ENCODE assay signal across 17 cellular contexts in genomic region chr6:101509556-101509955, GRCh38.
"Had no signal": no experiment of that assay in that cellular context is flagged by ENCODE, and none has a peak within 500 bp of the region (broad histone marks: within the 10 kb centered on the region; RNA-seq: fewer than 3 reads in every experiment).

No MANE protein-coding gene starts in this region.

- H3K27me3 Mint-ChIP-seq: activated CD4-positive, alpha-beta T cell treated with anti-CD3 and anti-CD28 coated beads, Interleukin-2, amount 10 ng/mL, durations not matched to agents 7 days and 5 days; activated naive CD8-positive, alpha-beta T cell treated with anti-CD3 and anti-CD28 coated beads for 36 hours; effector memory CD8-positive, alpha-beta T cell; naive thymus-derived CD8-positive, alpha-beta T cell had no signal

- H3K4me3 ChIP-seq: breast epithelium, mucosa of descending colon, skin epidermis, transverse colon, vagina had no signal

- H3K4me1 Mint-ChIP-seq: activated CD4-positive, alpha-beta T cell treated with anti-CD3 and anti-CD28 coated beads, Interleukin-2, amount 10 ng/mL, durations not matched to agents 7 days and 5 days; activated naive CD8-positive, alpha-beta T cell treated with anti-CD3 and anti-CD28 coated beads for 36 hours; naive thymus-derived CD8-positive, alpha-beta T cell had no signal

- H3K27ac Mint-ChIP-seq: activated CD4-positive, alpha-beta T cell treated with anti-CD3 and anti-CD28 coated beads, Interleukin-2, amount 10 ng/mL, durations not matched to agents 7 days and 5 days; activated naive CD8-positive, alpha-beta T cell treated with anti-CD3 and anti-CD28 coated beads for 36 hours; effector memory CD8-positive, alpha-beta T cell; naive thymus-derived CD8-positive, alpha-beta T cell had no signal

- H3K9me3 ChIP-seq: breast epithelium, mucosa of descending colon, neutrophil, transverse colon, vagina had no signal

- H3K27ac ChIP-seq: breast epithelium, neutrophil, skin epidermis, transverse colon, vagina had no signal

- H3K9me3 Mint-ChIP-seq: activated CD4-positive, alpha-beta T cell treated with anti-CD3 and anti-CD28 coated beads, Interleukin-2, amount 10 ng/mL, durations not matched to agents 7 days and 5 days; activated naive CD8-positive, alpha-beta T cell treated with anti-CD3 and anti-CD28 coated beads for 36 hours had no signal

- DNase-seq: activated CD4-positive, alpha-beta T cell treated with anti-CD3 and anti-CD28 coated beads, Interleukin-2, amount 10 ng/mL, durations not matched to agents 7 days and 5 days; activated CD8-positive, alpha-beta memory T cell treated with anti-CD3 and anti-CD28 coated beads, Interleukin-2, amount 50 U/mL, for 48 hours; activated naive CD8-positive, alpha-beta T cell treated with anti-CD3 and anti-CD28 coated beads for 36 hours; dermis blood vessel endothelial cell; effector memory CD8-positive, alpha-beta T cell; mammary epithelial cell; mucosa of descending colon; naive thymus-derived CD8-positive, alpha-beta T cell; stimulated activated CD4-positive, alpha-beta T cell treated with anti-CD3 and anti-CD28 coated beads, Interleukin-4, amount 100 ng/mL, for 24 hours; stimulated activated naive CD4-positive, alpha-beta T cell; substantia nigra; T-helper 9 cell; transverse colon had no signal

- H3K36me3 Mint-ChIP-seq: activated naive CD8-positive, alpha-beta T cell treated with anti-CD3 and anti-CD28 coated beads for 36 hours; naive thymus-derived CD8-positive, alpha-beta T cell had no signal

- H3K36me3 ChIP-seq: breast epithelium, neutrophil, transverse colon, vagina had no signal

- H3K4me3 Mint-ChIP-seq: activated CD4-positive, alpha-beta T cell treated with anti-CD3 and anti-CD28 coated beads, Interleukin-2, amount 10 ng/mL, durations not matched to agents 7 days and 5 days; activated naive CD8-positive, alpha-beta T cell treated with anti-CD3 and anti-CD28 coated beads for 36 hours; effector memory CD8-positive, alpha-beta T cell; naive thymus-derived CD8-positive, alpha-beta T cell had no signal
